ENCODE assay signal across 8 cellular contexts in the genomic region with DNA sequence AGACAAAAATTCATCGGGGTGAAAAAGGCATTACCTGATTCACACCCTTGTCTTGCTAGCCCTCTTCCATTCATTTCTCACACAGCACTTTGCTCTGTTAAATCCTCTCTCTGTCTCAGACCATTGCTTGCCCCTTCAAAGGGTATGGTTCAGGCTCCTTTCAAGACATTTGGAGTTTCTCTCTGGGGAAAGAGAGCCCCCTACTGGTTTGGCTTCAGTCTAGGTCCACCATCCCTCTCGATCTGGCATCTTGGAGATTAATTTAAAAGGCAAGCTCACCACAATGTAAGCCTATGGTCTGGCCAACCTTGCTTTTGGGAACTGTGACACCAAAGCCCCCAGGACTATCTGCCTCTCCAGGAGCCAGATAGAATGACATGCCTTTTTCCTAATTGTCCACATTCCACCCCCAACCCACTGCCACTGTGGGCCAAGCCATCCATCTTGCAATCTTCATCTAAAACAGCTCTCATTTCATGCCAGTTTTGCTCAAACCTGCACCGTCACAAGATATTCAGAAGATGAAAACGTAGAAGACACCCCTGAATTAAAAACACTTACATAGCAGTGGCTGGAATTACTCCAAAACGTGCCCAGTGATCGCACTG.
DNase-seq lines count a peak whose midpoint lies in the region; ATAC-seq, FAIRE-seq and TF ChIP-seq lines count a peak whose summit lies in the region.

No MANE protein-coding gene starts in this region.

- H3K27me3 ChIP-seq in H7 (ENCODE audit: control insufficient read depth, insufficient read depth, low read length), result no peaks in the 10 kb centered on the region
- no peaks in the 10 kb centered on the region for H3K27me3 ChIP-seq in upper lobe of left lung

- CTCF ChIA-PET in A549 (lab: Yijun Ruan, JAX), result interaction anchor here (0.7 to 2.0 kb wide), 8 partner anchors 9 to 508 kb away, joined by 3 to 10 read pairs (median 5); no protein-coding TSS in a partner anchor

- WGBS in A549 (ENCODE audit: missing lambda C conversion rate), result 46% methylated on average over 6 of the region's 6 CpGs
- 50 to 68% methylated on average over 6 of the region's 6 CpGs for WGBS in upper lobe of left lung, 2 donors

- H3K36me3 ChIP-seq in H7 (replicated peaks; ENCODE audit: control insufficient read depth, insufficient read depth, low read length) (no peaks in the 10 kb centered on the region), upper lobe of left lung (peaks cover 0 to 4% (median 0%) of the 10 kb centered on the region in 4 donors)

- H3K9me3 ChIP-seq in A549, result no peaks in the 10 kb centered on the region
- H3K9me3 ChIP-seq in upper lobe of left lung, result no peaks in the 10 kb centered on the region

- TF ChIP-seq CTCF in A549 (IDR thresholded peaks at IDR 0.05) (peak; percentile 65), GM10266 (IDR thresholded peaks at IDR 0.05; ENCODE audit: control insufficient read depth, insufficient read depth, low read depth, missing control alignments) (peak; percentile 78), upper lobe of left lung (IDR thresholded peaks at IDR 0.05) (peak in 5 of 6 experiments; percentile 39 to 59 (median 49))

- no peak for TF ChIP-seq EP300 in A549 (IDR thresholded peaks at IDR 0.05)
- TF ChIP-seq EP300 in upper lobe of left lung (IDR thresholded peaks at IDR 0.05), result no peak

- POLR2A ChIA-PET in A549 (lab: Yijun Ruan, JAX), result no interaction called here

- TF ChIP-seq RAD21 in A549 (conservative IDR thresholded peaks at IDR 0.05 in 1 of 2, IDR thresholded peaks at IDR 0.05 in 1 of 2), result peak; percentile 68 to 72; a peak in 4 of 5 replicates

- H3K4me3 ChIP-seq in A549 (no peak overlapping the region), H7 (ENCODE audit: insufficient read depth, low read depth, low read length) (no peak overlapping the region), upper lobe of left lung (no peak overlapping the region)

- H3K27ac ChIP-seq in A549, result no peak overlapping the region
- H3K27ac ChIP-seq in upper lobe of left lung, result no peak overlapping the region

- H3K4me2 ChIP-seq in A549, result no peak overlapping the region

- ATAC-seq in A549, result peak; percentile 64 to 83; a peak in 5 of 6 replicates
- peak; percentile 78 for ATAC-seq in left colon
- ATAC-seq in upper lobe of left lung (ENCODE audit: low FRiP score in 2 of 2), result peak; percentile 30 to 68

- H3K4me1 ChIP-seq in A549, result no peaks in the 10 kb centered on the region
- no peaks in the 10 kb centered on the region for H3K4me1 ChIP-seq in upper lobe of left lung

- TF ChIP-seq POLR2A in A549 (IDR thresholded peaks at IDR 0.05; ENCODE audit: low read length), result no peak
- no peak for TF ChIP-seq POLR2A in upper lobe of left lung (IDR thresholded peaks at IDR 0.05)

- DNase-seq in A549 (ENCODE audit: low read depth in 1 of 2, low spot score in 1 of 2) (peak; percentile 40 to 53), GM10266 (ENCODE audit: extremely low spot score) (peak; percentile 68), H7 (peak; percentile 81), Kasumi-1 (lab: John Stamatoyannopoulos, UW) (peak; percentile 37 to 67), RCC 7860 (ENCODE audit: low spot score) (peak; percentile 27), left colon (peak in 1 of 2 donors; percentile 31), upper lobe of left lung (no peak)
- peak; percentile 8 for DNase-seq in central memory CD4-positive, alpha-beta T cell

- FAIRE-seq in A549 (lab: Jason Lieb, UNC) (no peak), RCC 7860 (lab: Jason Lieb, UNC) (no peak)

- intact Hi-C loops in left colon (cut with DNase I, micrococcal nuclease), result loop anchor here in 1 of 2 donors (5.0 kb wide), 1 partner anchor 245 kb away; no protein-coding TSS in a partner anchor

TF ChIP-seq in A549, 52 proteins besides CTCF, POLR2A, EP300 and RAD21:
- TF ChIP-seq NPAS2 (CRISPR knock-in tag; IDR thresholded peaks at IDR 0.05; ENCODE audit: borderline replicate concordance) (no peak), HOXB13 (CRISPR knock-in tag; IDR thresholded peaks at IDR 0.05; ENCODE audit: low read depth) (no peak), HDAC2 (IDR thresholded peaks at IDR 0.05) (no peak), SMC3 (IDR thresholded peaks at IDR 0.05) (peak; percentile 37; the same call in 2 of the 3 replicates)

Comparison
In these comparisons a context has a peak if more than half of its experiments do, and no peak if none do; other contexts are left out.
1. DNase-seq: peak in A549 (2 of 2), GM10266 (single experiment), H7 (single experiment), Kasumi-1 (2 of 2), RCC 7860 (single experiment) and central memory CD4-positive, alpha-beta T cell (single experiment); none in upper lobe of left lung (0 of 2).
2. Peak in every context shown above with its lines, with median percentiles within 50 percentile points of each other: ATAC-seq and CTCF ChIP-seq.